16 cellular contexts compared by ENCODE assay signal in the genomic region with DNA sequence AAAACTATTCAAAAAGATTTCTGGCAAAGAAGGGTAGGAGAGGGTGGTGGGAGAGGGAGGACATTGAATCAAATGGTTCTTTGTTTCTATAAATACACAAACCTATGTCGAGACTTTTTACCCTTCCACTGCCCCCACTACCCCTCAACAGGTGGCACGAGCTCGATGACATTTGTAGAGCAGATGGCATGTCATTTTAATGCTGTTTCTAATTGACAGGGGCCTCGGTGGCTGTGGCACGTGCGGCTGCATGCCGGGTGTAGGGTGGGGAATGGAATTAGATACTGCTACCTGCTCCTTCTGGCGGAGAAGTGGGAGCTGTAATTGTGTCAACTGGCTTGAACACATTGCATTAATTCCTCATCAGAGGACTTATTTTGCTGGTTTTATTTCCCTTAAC. TPM values are rescaled to one million over a fixed set of nuclear protein-coding genes. Genes with fewer than 3 reads are reported as not detected.
DNase-seq lines count a peak whose midpoint lies in the region; ATAC-seq and TF ChIP-seq lines count a peak whose summit lies in the region.
"Had no signal": no experiment of that assay in that cellular context is flagged by ENCODE, and none has a peak within 500 bp of the region (broad histone marks: within the 10 kb centered on the region; RNA-seq: fewer than 3 reads in every experiment).

No MANE protein-coding gene starts in this region.

- CTCF ChIA-PET in mammary epithelial cell (lab: Charles Lee; ENCODE audit: low non-redundant PET) = no interaction called here

- H3K27ac ChIP-seq in breast epithelium (peak overlapping the region; percentile 27 to 34), mammary epithelial cell (ENCODE audit: insufficient read depth, low read depth, low read length) (no peak overlapping the region)
- H3K27ac ChIP-seq: Peyer's patch had no signal

- no peak overlapping the region for H2AFZ ChIP-seq in mammary epithelial cell (ENCODE audit: low read depth, low read length)

- H3K9me3 ChIP-seq in breast epithelium = no peaks in the 10 kb centered on the region
- no peaks in the 10 kb centered on the region for H3K9me3 ChIP-seq in mammary epithelial cell (replicated peaks; ENCODE audit: insufficient read depth, low read length)
- H3K9me3 ChIP-seq: Peyer's patch had no signal

- no peak overlapping the region for H3K4me3 ChIP-seq in breast epithelium
- no peak overlapping the region for H3K4me3 ChIP-seq in mammary epithelial cell (replicated peaks in 1 of 3; ENCODE audit: insufficient read depth in 1 of 3, low read depth in 2 of 3, low read length in 3 of 3)
- H3K4me3 ChIP-seq: Peyer's patch had no signal

- dilution Hi-C loops in mammary epithelial cell (cut with HindIII; ENCODE audit: low sequenced_read_pairs) = loop anchor here (5.0 kb wide), 2 partner anchors 51 to 99 kb away; no protein-coding TSS in a partner anchor

- H3K4me2 ChIP-seq in mammary epithelial cell (ENCODE audit: insufficient read depth, low read depth, low read length) = no peak overlapping the region

- no TSS peak for BruUV-seq in mammary epithelial cell (replicated peaks; lab: Mats Ljungman, UMichigan)

- no peak for ATAC-seq in HG02610 (IDR thresholded peaks at IDR 0.05; ENCODE audit: unreplicated experiment)

- H3K36me3 ChIP-seq in breast epithelium (no peaks in the 10 kb centered on the region), mammary epithelial cell (ENCODE audit: insufficient read depth, low read length) (no peaks in the 10 kb centered on the region)
- H3K36me3 ChIP-seq: Peyer's patch had no signal

- no peak for DNase-seq in breast epithelium (ENCODE audit: low spot score in 2 of 2)
- no peak for DNase-seq in mammary epithelial cell
- peak; percentile 50 for DNase-seq in NCI-H69 (lab: John Stamatoyannopoulos, UW)
- peak; percentile 53 for DNase-seq in left kidney (ENCODE audit: low read depth, low spot score)
- DNase-seq in NCI-H1048 (lab: John Stamatoyannopoulos, UW) = no peak
- no peak for DNase-seq in NK-92 (lab: John Stamatoyannopoulos, UW; ENCODE audit: unreplicated experiment)
- no peak for DNase-seq in KBM-7
- DNase-seq: DMS53, HCEC 1CT, KG1, NCI-H1092, NCI-H2029, NCI-H226, Peyer's patch, SHP77 had no signal

- no peaks in the 10 kb centered on the region for H4K20me1 ChIP-seq in mammary epithelial cell (ENCODE audit: insufficient read depth, low read length)

- no peak for TF ChIP-seq CTCF in breast epithelium (IDR thresholded peaks at IDR 0.05)
- no peak for TF ChIP-seq CTCF in mammary epithelial cell (conservative IDR thresholded peaks at IDR 0.05 in 1 of 2, IDR thresholded peaks at IDR 0.05 in 1 of 2; ENCODE audit: extremely low read depth in 1 of 2, insufficient read depth in 1 of 2, low read depth in 1 of 2, low read length in 2 of 2)

- TF ChIP-seq POLR2A in breast epithelium (IDR thresholded peaks at IDR 0.05) = no peak

- no peaks in the 10 kb centered on the region for H3K4me1 ChIP-seq in breast epithelium
- no peaks in the 10 kb centered on the region for H3K4me1 ChIP-seq in mammary epithelial cell (ENCODE audit: insufficient read depth, low read length)
- H3K4me1 ChIP-seq: Peyer's patch had no signal

- 42% methylated on average over 8 of the region's 8 CpGs for WGBS in mammary epithelial cell (ENCODE audit: low coverage, missing lambda C conversion rate)

- no peaks in the 10 kb centered on the region for H3K27me3 ChIP-seq in breast epithelium
- no peaks in the 10 kb centered on the region for H3K27me3 ChIP-seq in mammary epithelial cell (ENCODE audit: insufficient read depth, low read length)
- H3K27me3 ChIP-seq: Peyer's patch had no signal

- H3K79me2 ChIP-seq in mammary epithelial cell (ENCODE audit: insufficient read depth, low read length) = no peaks in the 10 kb centered on the region

- H3K9ac ChIP-seq in mammary epithelial cell (ENCODE audit: insufficient read depth, low read length) = no peak overlapping the region

- in situ Hi-C loops in mammary epithelial cell (cut with MboI; ENCODE audit: low sequenced_read_pairs in 2 of 2) (no loop called here), KBM-7 (cut with MboI; ENCODE audit: low pct_unique_long_range_greater_than_20kb, low sequenced_read_pairs) (no loop called here)

- intact Hi-C loops in breast epithelium (cut with DNase I; ENCODE audit: low total_unique reads) = loop anchor here (5.0 kb wide), 1 partner anchor 1291 kb away; no protein-coding TSS in a partner anchor
- intact Hi-C loops in mammary epithelial cell (cut with micrococcal nuclease) = no loop called here

RNA-seq across cellular contexts. Expression of gene SASH1, which starts 29.2 kb away (rescaled TPM):
- total RNA-seq in breast epithelium = 100 to 1,000 TPM; 107 to 304 (median 145) TPM
- total RNA-seq in mammary epithelial cell = 10 to 100 TPM; 14.9 to 17.3 TPM
- 5.0 TPM for polyA plus RNA-seq in mammary epithelial cell
- 5.6 TPM for polyA minus RNA-seq in mammary epithelial cell

Comparison
In these comparisons a context has a peak if more than half of its experiments do, and no peak if none do; other contexts are left out.
1. RNA of gene SASH1, which starts 29.2 kb away (total RNA-seq): 107 to 304 TPM in breast epithelium; 14.9 to 17.3 TPM in mammary epithelial cell; every median in the first group is over 4 times any median in the second.
2. DNase-seq: peak in NCI-H69 (single experiment) and left kidney (single experiment); none in breast epithelium (0 of 2), mammary epithelial cell (single experiment), NCI-H1048 (single experiment), NK-92 (single experiment) and KBM-7 (single experiment).